Comparison of ENCODE assay signal across 8 cellular contexts in genomic region chr19:19138110-19138981, GRCh38. TPM values are rescaled to one million over a fixed set of nuclear protein-coding genes. Genes with fewer than 3 reads are reported as not detected.
DNase-seq lines count a peak whose midpoint lies in the region; ATAC-seq and TF ChIP-seq lines count a peak whose summit lies in the region.

Gene TMEM161A, minus strand, starts transcription at chr19:19138478. Its CDS starts 50 bp downstream, at chr19:19138428.

- H3K9ac ChIP-seq in mucosa of stomach (ENCODE audit: low read length), result peak within 1 kb of the TSS; percentile 97

- H3K9me3 ChIP-seq in esophagus (ENCODE audit: control insufficient read depth in 2 of 2, insufficient read depth in 1 of 2, low read depth in 1 of 2, low read length in 1 of 2) (no peaks in the 10 kb centered on the region), mucosa of stomach (ENCODE audit: control insufficient read depth, low read length) (no peaks in the 10 kb centered on the region)

- H3K4me3 ChIP-seq in esophagus (ENCODE audit: low read depth in 1 of 2, low read length in 2 of 2) (peak within 1 kb of the TSS; percentile 78 to 79), mucosa of stomach (ENCODE audit: low read length) (peak within 1 kb of the TSS; percentile 95)

- H3K4me1 ChIP-seq in esophagus (ENCODE audit: control insufficient read depth in 2 of 2, insufficient read depth in 2 of 2, low read length in 1 of 2) (peaks cover 4 to 7% of the 10 kb centered on the region in 2 donors), mucosa of stomach (ENCODE audit: control insufficient read depth, insufficient read depth, low read length) (peaks cover 12% of the 10 kb centered on the region)

- H3K36me3 ChIP-seq in esophagus (ENCODE audit: control insufficient read depth in 2 of 2, insufficient read depth in 2 of 2, low read length in 1 of 2), result no peaks in the 10 kb centered on the region
- H3K36me3 ChIP-seq in mucosa of stomach (ENCODE audit: control insufficient read depth, insufficient read depth, low read length), result no peaks in the 10 kb centered on the region

- 3% methylated on average over 42 of the region's 42 CpGs for WGBS in esophagus, 2 donors

- H3K27ac ChIP-seq in esophagus (ENCODE audit: low read depth in 2 of 2, low read length in 1 of 2), result peak within 1 kb of the TSS in 1 of 2 donors; percentile 48

- ATAC-seq in GM21723 (IDR thresholded peaks at IDR 0.05; ENCODE audit: unreplicated experiment), result peak; percentile 90

- H3K27me3 ChIP-seq in esophagus (ENCODE audit: control insufficient read depth in 1 of 2, insufficient read depth in 2 of 2, low read length in 2 of 2) (no peaks in the 10 kb centered on the region), mucosa of stomach (ENCODE audit: control insufficient read depth, insufficient read depth, low read length) (no peaks in the 10 kb centered on the region)

- peak; percentile 82 for DNase-seq in DMS53 treated with DMSO at 0.1 percent for 48 hours (lab: John Stamatoyannopoulos, UW; ENCODE audit: unreplicated experiment)
- peak; percentile 91 for DNase-seq in KG1 (lab: John Stamatoyannopoulos, UW)
- peak; percentile 94 for DNase-seq in activated T-cell treated with anti-CD3 and anti-CD28 coated beads, Interleukin-2, amount 50 U/mL, for 1 hour
- DNase-seq in stimulated activated CD8-positive, alpha-beta memory T cell treated with anti-CD3 and anti-CD28 coated beads, Interleukin-4, amount 100 ng/mL, for 48 hours, result peak; percentile 96

TF ChIP-seq in PFSK-1, 5 proteins besides CTCF, POLR2A, EP300 and RAD21:
- TF ChIP-seq POLR2AphosphoS5 (IDR thresholded peaks at IDR 0.05; ENCODE audit: low read depth, low read length), result peak; percentile 92
- peak; percentile 71; the same call in 1 of the 2 replicates for TF ChIP-seq TAF1 (IDR thresholded peaks at IDR 0.05; ENCODE audit: borderline replicate concordance, insufficient read depth, low read length)
- peak; percentile 57 for TF ChIP-seq FOXP2 (optimal IDR thresholded peaks at IDR 0.05; ENCODE audit: borderline replicate concordance, extremely low read depth, extremely low read length, insufficient read depth)
- no peak for TF ChIP-seq SIN3A (IDR thresholded peaks at IDR 0.05; ENCODE audit: borderline replicate concordance, insufficient read depth, low read length)
- TF ChIP-seq REST (IDR thresholded peaks at IDR 0.05; ENCODE audit: insufficient read depth in 1 of 2, low read depth in 2 of 2, low read length in 2 of 2), result no peak

RNA-seq across cellular contexts. Expression of gene TMEM161A, which starts in this region (rescaled TPM):
- 80.8 TPM for polyA plus RNA-seq in PFSK-1 (2012; ENCODE audit: insufficient read length, low read depth)
- 10 to 100 TPM; 17.6 to 19.1 TPM for polyA plus RNA-seq in esophagus
